Comparison of ENCODE assay signal across 12 cellular contexts in genomic region chr11:35089724-35090505, GRCh38. TPM values are rescaled to one million over a fixed set of nuclear protein-coding genes. Genes with fewer than 3 reads are reported as not detected.
A peak's percentile ranks its signal among the peaks of the same experiment; 100 is the strongest.
DNase-seq lines count a peak whose midpoint lies in the region; ATAC-seq and TF ChIP-seq lines count a peak whose summit lies in the region.
"Had no signal": no experiment of that assay in that cellular context is flagged by ENCODE, and none has a peak within 500 bp of the region (broad histone marks: within the 10 kb centered on the region; RNA-seq: fewer than 3 reads in every experiment).

No MANE protein-coding gene starts in this region.

- H3K79me2 ChIP-seq in smooth muscle cell (ENCODE audit: low read depth), result no peaks in the 10 kb centered on the region

- CTCF ChIA-PET in Panc1 (lab: Charles Lee), result no interaction called here

- POLR2A ChIA-PET in Panc1 (lab: Charles Lee), result no interaction called here

- no peak overlapping the region for H3K9ac ChIP-seq in smooth muscle cell (ENCODE audit: low read depth)

- H3K4me2 ChIP-seq in smooth muscle cell, result no peak overlapping the region

- no peaks in the 10 kb centered on the region for H3K36me3 ChIP-seq in Panc1 (ENCODE audit: control insufficient read depth, insufficient read depth, low read length)
- H3K36me3 ChIP-seq in smooth muscle cell (ENCODE audit: low read depth), result no peaks in the 10 kb centered on the region

- H3K27me3 Mint-ChIP-seq in T-helper 2 cell treated with Interferon-gamma antibody and Interleukin-4, amounts not matched to agents 5 μg/mL and 100 μg/mL, for 36 hours (ENCODE audit: low read depth), result peaks cover 22% of the 10 kb centered on the region
- H3K27me3 Mint-ChIP-seq: CD4-positive, alpha-beta memory T cell had no signal

- peaks cover 25% of the 10 kb centered on the region for H3K4me1 Mint-ChIP-seq in T-helper 2 cell treated with Interferon-gamma antibody and Interleukin-4, amounts not matched to agents 5 μg/mL and 100 μg/mL, for 36 hours (ENCODE audit: low read depth)

- H3F3A ChIP-seq in smooth muscle cell (ENCODE audit: low read depth), result no peaks in the 10 kb centered on the region

- H3K27ac ChIP-seq in Panc1 (ENCODE audit: low read length) (peak overlapping the region; percentile 60), smooth muscle cell (ENCODE audit: low read depth) (no peak overlapping the region)

- no peak overlapping the region for H3K4me3 Mint-ChIP-seq in T-helper 2 cell treated with Interferon-gamma antibody and Interleukin-4, amounts not matched to agents 5 μg/mL and 100 μg/mL, for 36 hours
- H3K4me3 Mint-ChIP-seq: CD4-positive, alpha-beta memory T cell had no signal

- BruUV-seq in Panc1 (replicated peaks; lab: Mats Ljungman, UMichigan), result no TSS peak

- in situ Hi-C loops in GM13976 (cut with MboI; ENCODE audit: low sequenced_read_pairs, unreplicated experiment) (no loop called here), Panc1 (cut with HindIII; ENCODE audit: low pct_unique_long_range_greater_than_20kb, low sequenced_read_pairs) (no loop called here)

- intact Hi-C loops in Panc1 (cut with micrococcal nuclease; ENCODE audit: unreplicated experiment), result no loop called here

- H3K4me1 ChIP-seq in Panc1 (ENCODE audit: control insufficient read depth, insufficient read depth, low read length) (peaks cover 3% of the 10 kb centered on the region; the same call in 1 of the 2 replicates), smooth muscle cell (ENCODE audit: low read depth) (no peaks in the 10 kb centered on the region)

- H2AFZ ChIP-seq in smooth muscle cell (ENCODE audit: low read depth), result no peak overlapping the region

- no peak for TF ChIP-seq CTCF in GM13976 (IDR thresholded peaks at IDR 0.05; ENCODE audit: borderline replicate concordance, control extremely low read depth, extremely low read depth, insufficient read depth, missing control alignments)
- TF ChIP-seq CTCF in Panc1 (IDR thresholded peaks at IDR 0.05), result no peak
- no peak for TF ChIP-seq CTCF in smooth muscle cell (IDR thresholded peaks at IDR 0.05; ENCODE audit: borderline replicate concordance, insufficient read depth, poor library complexity, severe bottlenecking)

- peaks cover 3% of the 10 kb centered on the region for H3K36me3 Mint-ChIP-seq in T-helper 2 cell treated with Interferon-gamma antibody and Interleukin-4, amounts not matched to agents 5 μg/mL and 100 μg/mL, for 36 hours (ENCODE audit: low read depth)
- H3K36me3 Mint-ChIP-seq: CD4-positive, alpha-beta memory T cell had no signal

- no peaks in the 10 kb centered on the region for H4K20me1 ChIP-seq in smooth muscle cell (ENCODE audit: low read depth)

- peak; percentile 66 for ATAC-seq in GM19438 (IDR thresholded peaks at IDR 0.05; ENCODE audit: low read depth, unreplicated experiment)
- peak; percentile 48 for ATAC-seq in HG02973 (IDR thresholded peaks at IDR 0.05; ENCODE audit: unreplicated experiment)
- ATAC-seq in Panc1, result no peak

- DNase-seq in GM13976 (ENCODE audit: low spot score) (peak; percentile 62), Panc1 (ENCODE audit: low read depth, low spot score) (no peak), C1 segment of cervical spinal cord (lab: John Stamatoyannopoulos, UW) (no peak), smooth muscle cell (lab: John Stamatoyannopoulos, UW; ENCODE audit: unreplicated experiment) (no peak), DMS153 treated with DMSO at 0.1 percent for 48 hours (lab: John Stamatoyannopoulos, UW; ENCODE audit: unreplicated experiment) (no peak)
- no peak for DNase-seq in T-helper 2 cell treated with Interferon-gamma antibody and Interleukin-4, amounts not matched to agents 5 μg/mL and 100 μg/mL, for 36 hours (ENCODE audit: low spot score)
- DNase-seq: CD4-positive, alpha-beta memory T cell; kidney glomerular epithelial cell; NCI-H446; stimulated activated CD4-positive, alpha-beta T cell treated with anti-CD3 and anti-CD28 coated beads, Interleukin-4, amount 100 ng/mL, for 24 hours had no signal

- peaks cover 6% of the 10 kb centered on the region for H3K9me3 Mint-ChIP-seq in T-helper 2 cell treated with Interferon-gamma antibody and Interleukin-4, amounts not matched to agents 5 μg/mL and 100 μg/mL, for 36 hours
- H3K9me3 Mint-ChIP-seq: CD4-positive, alpha-beta memory T cell had no signal

- H3K27ac Mint-ChIP-seq in T-helper 2 cell treated with Interferon-gamma antibody and Interleukin-4, amounts not matched to agents 5 μg/mL and 100 μg/mL, for 36 hours, result no peak overlapping the region

- WGBS in smooth muscle cell (ENCODE audit: low lambda C conversion rate), result 95% methylated on average over 5 of the region's 5 CpGs

- no peaks in the 10 kb centered on the region for H3K27me3 ChIP-seq in Panc1 (ENCODE audit: control insufficient read depth, insufficient read depth, low read length)
- H3K27me3 ChIP-seq in smooth muscle cell (ENCODE audit: low read depth), result no peaks in the 10 kb centered on the region

- peaks cover 3% of the 10 kb centered on the region; the same call in 1 of the 2 replicates for H3K9me3 ChIP-seq in Panc1 (ENCODE audit: control insufficient read depth, insufficient read depth, low read depth, low read length)
- H3K9me3 ChIP-seq in smooth muscle cell (replicated peaks; ENCODE audit: low read depth), result no peaks in the 10 kb centered on the region

- H3K4me3 ChIP-seq in Panc1 (ENCODE audit: low read depth in 2 of 2, low read length in 2 of 2) (no peak overlapping the region), smooth muscle cell (no peak overlapping the region)

RNA-seq across cellular contexts. Expression of gene CD44, which starts 49.1 kb away (rescaled TPM):
- total RNA-seq in Panc1 (2021; ENCODE audit: unreplicated experiment) (1,819 TPM), smooth muscle cell (143 and 248 TPM in 2 replicates)
- 1,270 TPM for polyA plus RNA-seq in Panc1 (2012; ENCODE audit: insufficient read length)
- polyA plus RNA-seq in smooth muscle cell, result 116 and 174 TPM in 2 replicates
